ENCODE assay signal across 10 cellular contexts in the genomic region with DNA sequence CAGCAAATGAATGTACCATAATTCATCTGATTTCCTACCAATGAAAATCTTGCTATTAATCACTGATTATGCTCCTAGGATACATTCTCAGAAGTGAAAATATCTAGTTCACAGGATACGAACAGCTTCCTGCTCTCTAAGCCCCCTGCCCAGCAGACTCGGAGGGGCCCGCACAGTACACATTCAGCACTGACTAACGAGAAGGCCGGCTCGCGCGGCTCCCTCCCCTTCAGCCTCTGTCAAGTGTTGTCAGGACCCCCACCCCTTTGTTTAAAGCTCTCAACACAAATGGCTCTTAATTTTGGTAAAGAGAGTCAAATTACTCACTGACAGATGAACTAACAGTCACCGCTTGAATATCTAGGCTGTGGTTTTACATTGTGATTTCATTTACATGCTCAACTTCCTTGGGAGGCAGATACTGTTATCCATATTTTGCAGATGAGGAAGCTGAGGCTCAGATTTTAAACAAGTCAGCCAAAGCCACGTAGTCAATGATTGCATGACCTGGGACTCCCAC.
A peak's percentile ranks its signal among the peaks of the same experiment; 100 is the strongest.
DNase-seq lines count a peak whose midpoint lies in the region; ATAC-seq, FAIRE-seq and TF ChIP-seq lines count a peak whose summit lies in the region.
"Had no signal": no experiment of that assay in that cellular context is flagged by ENCODE, and none has a peak within 500 bp of the region (broad histone marks: within the 10 kb centered on the region; RNA-seq: fewer than 3 reads in every experiment).

No MANE protein-coding gene starts in this region.

- no peak for FAIRE-seq in kidney (lab: Jason Lieb, UNC)

- H3K9me3 ChIP-seq in heart right ventricle (no peaks in the 10 kb centered on the region), kidney (ENCODE audit: control insufficient read depth in 1 of 2, low read length in 2 of 2) (no peaks in the 10 kb centered on the region)

- H3K4me3 Mint-ChIP-seq in activated B cell treated with CpG ODN at 0.5 μM for 24 hours (peak overlapping the region; percentile 74), type B pancreatic cell (no peak overlapping the region)

- H3K27me3 Mint-ChIP-seq in activated B cell treated with CpG ODN at 0.5 μM for 24 hours = no peaks in the 10 kb centered on the region
- no peaks in the 10 kb centered on the region for H3K27me3 Mint-ChIP-seq in type B pancreatic cell

- ATAC-seq in heart right ventricle (no peak), activated B cell treated with CpG ODN at 0.5 μM for 24 hours (ENCODE audit: low read depth) (peak; percentile 1), HG03135 (IDR thresholded peaks at IDR 0.05; ENCODE audit: unreplicated experiment) (no peak)
- ATAC-seq: SK-N-SH treated with all-trans-retinoic acid at 6 μM for 48 hours had no signal

- H3K27ac Mint-ChIP-seq in activated B cell treated with CpG ODN at 0.5 μM for 24 hours = peak overlapping the region; percentile 93
- H3K27ac Mint-ChIP-seq in type B pancreatic cell = peak overlapping the region; percentile 69

- TF ChIP-seq CTCF in heart right ventricle (IDR thresholded peaks at IDR 0.05) (no peak), activated B cell treated with CpG ODN at 0.5 μM for 24 hours (IDR thresholded peaks at IDR 0.05) (no peak), kidney (IDR thresholded peaks at IDR 0.05; ENCODE audit: borderline replicate concordance, extremely low read depth, insufficient read depth) (no peak), type B pancreatic cell (conservative IDR thresholded peaks at IDR 0.05) (no peak)

- intact Hi-C loops in cardiac septum (cut with DNase I) (no loop called here), heart right ventricle (cut with DNase I) (loop anchor here in 1 of 10 donors (10.0 kb wide), 1 partner anchor 433 kb away; no protein-coding TSS in a partner anchor), activated B cell treated with CpG ODN at 0.5 μM for 24 hours (cut with micrococcal nuclease) (no loop called here), kidney (cut with DNase I) (no loop called here)

- H3K4me3 ChIP-seq in heart right ventricle (peak overlapping the region in 1 of 10 donors; percentile 6), kidney (ENCODE audit: low read length in 2 of 2) (no peak overlapping the region)

- H3K27ac ChIP-seq in heart right ventricle (peak overlapping the region in 5 of 10 donors; percentile 10 to 94 (median 40)), kidney (ENCODE audit: low read depth in 2 of 2, low read length in 2 of 2) (no peak overlapping the region)

- CTCF ChIA-PET in activated B cell treated with CpG ODN at 0.5 μM for 24 hours (lab: Charles Lee) = interaction anchor here (0.7 to 4.3 kb wide), 6 partner anchors 15 to 118 kb away, joined by 3 to 36 read pairs (median 4); partner anchors contain the start of gene RAPGEF1

- POLR2A ChIA-PET in activated B cell treated with CpG ODN at 0.5 μM for 24 hours (lab: Charles Lee) = interaction anchor here (0.8 to 14.9 kb wide), 11 partner anchors 8 to 109 kb away, joined by 3 to 567 read pairs (median 7); partner anchors contain the start of gene RAPGEF1

- no peak overlapping the region for H3K9ac ChIP-seq in kidney (ENCODE audit: low read length in 2 of 2)

- H3K36me3 ChIP-seq in heart right ventricle = peaks cover 0 to 94% (median 16%) of the 10 kb centered on the region in 9 donors
- H3K36me3 ChIP-seq in kidney (ENCODE audit: control insufficient read depth in 1 of 2, insufficient read depth in 2 of 2, low read length in 2 of 2) = peaks cover 15 to 16% of the 10 kb centered on the region in 2 donors

- H3K27me3 ChIP-seq in heart right ventricle = no peaks in the 10 kb centered on the region

- no peaks in the 10 kb centered on the region for H3K9me3 Mint-ChIP-seq in activated B cell treated with CpG ODN at 0.5 μM for 24 hours
- H3K9me3 Mint-ChIP-seq in type B pancreatic cell = no peaks in the 10 kb centered on the region

- DNase-seq in cardiac septum (ENCODE audit: low spot score) (peak; percentile 12), heart right ventricle (no peak), activated B cell treated with CpG ODN at 0.5 μM for 24 hours (no peak), kidney (peak; percentile 65), type B pancreatic cell (ENCODE audit: extremely low spot score, unreplicated experiment) (no peak), occipital lobe (lab: John Stamatoyannopoulos, UW) (no peak), DMS114 treated with DMSO at 0.1 percent for 48 hours (lab: John Stamatoyannopoulos, UW; ENCODE audit: unreplicated experiment) (no peak)
- DNase-seq: caudate nucleus had no signal

- H3K4me1 ChIP-seq in heart right ventricle (peaks cover 14 to 92% (median 47%) of the 10 kb centered on the region in 9 donors), kidney (ENCODE audit: control insufficient read depth in 1 of 2, insufficient read depth in 1 of 2, low read depth in 1 of 2, low read length in 2 of 2) (peaks cover 0 to 3% of the 10 kb centered on the region in 2 donors)

- WGBS in heart right ventricle, 2 donors = 86 to 91% methylated on average over 10 of the region's 10 CpGs

- H3K36me3 Mint-ChIP-seq in activated B cell treated with CpG ODN at 0.5 μM for 24 hours (ENCODE audit: low read depth) = peaks cover 85% of the 10 kb centered on the region
- H3K36me3 Mint-ChIP-seq in type B pancreatic cell = peaks cover 15% of the 10 kb centered on the region

- H3K4me1 Mint-ChIP-seq in activated B cell treated with CpG ODN at 0.5 μM for 24 hours (peaks cover 72% of the 10 kb centered on the region), type B pancreatic cell (ENCODE audit: unreplicated experiment) (peaks cover 25% of the 10 kb centered on the region)

Comparison
In these comparisons a context has a peak if more than half of its experiments do, and no peak if none do; other contexts are left out.
1. DNase-seq: peak in cardiac septum (single experiment) and kidney (single experiment); none in heart right ventricle (0 of 2), activated B cell treated with CpG ODN at 0.5 μM for 24 hours (single experiment), type B pancreatic cell (single experiment), occipital lobe (single experiment) and DMS114 treated with DMSO at 0.1 percent for 48 hours (single experiment).